In genomic region chr16:23131436-23131835, GRCh38 we compare ENCODE assay signal across 20 cellular contexts. TPM values are rescaled to one million over a fixed set of nuclear protein-coding genes. Genes with fewer than 3 reads are reported as not detected.
A peak's percentile ranks its signal among the peaks of the same experiment; 100 is the strongest.
DNase-seq lines count a peak whose midpoint lies in the region; TF ChIP-seq lines count a peak whose summit lies in the region.
"Had no signal": no experiment of that assay in that cellular context is flagged by ENCODE, and none has a peak within 500 bp of the region (broad histone marks: within the 10 kb centered on the region; RNA-seq: fewer than 3 reads in every experiment).

No MANE protein-coding gene starts in this region.

- H3K36me3 ChIP-seq in ectodermal cell (ENCODE audit: control insufficient read depth, insufficient read depth, low read length) (no peaks in the 10 kb centered on the region), tibial artery (no peaks in the 10 kb centered on the region)

- H3K4me1 Mint-ChIP-seq in neural crest cell: peaks cover 33% of the 10 kb centered on the region
- H3K4me1 Mint-ChIP-seq: stimulated activated memory B cell treated with anti-CD40 and anti-IgM and Interleukin-4, amounts not matched to agents 10 μg/mL and 1 μg/mL and 100 μg/mL, for 72 hours had no signal

- POLR2A ChIA-PET in GM10248 (lab: Yijun Ruan, JAX): no interaction called here

- H3K4me1 ChIP-seq in ectodermal cell (ENCODE audit: control insufficient read depth, insufficient read depth, low read length) (peaks cover 10% of the 10 kb centered on the region), tibial artery (peaks cover 0 to 51% (median 7%) of the 10 kb centered on the region in 4 donors)

- intact Hi-C loops in tibial artery (cut with DNase I; ENCODE audit: low total_unique reads): no loop called here

- TF ChIP-seq CTCF in neural crest cell (conservative IDR thresholded peaks at IDR 0.05) (no peak), tibial artery (IDR thresholded peaks at IDR 0.05) (no peak), GM10248 (IDR thresholded peaks at IDR 0.05; ENCODE audit: control extremely low read depth, extremely low read depth, low read depth, missing control alignments) (no peak)

- peak; percentile 12 for DNase-seq in NCI-H748 (lab: John Stamatoyannopoulos, UW; ENCODE audit: unreplicated experiment)
- DNase-seq in NCI-H748 treated with DMSO at 0.1 percent for 48 hours (lab: John Stamatoyannopoulos, UW): no peak
- DNase-seq in neural crest cell (ENCODE audit: low read depth, low spot score): no peak
- DNase-seq in tibial artery: no peak
- DNase-seq in GM10248 (ENCODE audit: extremely low spot score): no peak
- no peak for DNase-seq in DMS114 treated with DMSO at 0.1 percent for 48 hours (lab: John Stamatoyannopoulos, UW; ENCODE audit: unreplicated experiment)
- no peak for DNase-seq in stimulated activated CD4-positive, alpha-beta T cell treated with anti-CD3 and anti-CD28 coated beads, Interleukin-12 subunit alpha, Interleukin-12 subunit beta, amount 100 ng/mL, for 4 hours
- DNase-seq: cerebellar nuclear complex; KG1; NCI-H1436 treated with DMSO at 0.1 percent for 48 hours; NCI-H82; RPMI8226; stimulated activated CD4-positive, alpha-beta T cell treated with anti-CD3 and anti-CD28 coated beads, Interleukin-4, amount 100 ng/mL, for 4 hours had no signal

- H3K27ac ChIP-seq in ectodermal cell (ENCODE audit: insufficient read depth, low read depth, low read length, poor library complexity, severe bottlenecking) (peak overlapping the region; percentile 53), tibial artery (peak overlapping the region; percentile 64 to 76)

- peak overlapping the region; percentile 94 for H3K27ac Mint-ChIP-seq in neural crest cell (ENCODE audit: unreplicated experiment)
- H3K27ac Mint-ChIP-seq: activated naive CD8-positive, alpha-beta T cell; stimulated activated memory B cell treated with anti-CD40 and anti-IgM and Interleukin-4, amounts not matched to agents 10 μg/mL and 1 μg/mL and 100 μg/mL, for 72 hours had no signal

- CTCF ChIA-PET in GM10248 (lab: Yijun Ruan, JAX): interaction anchor here (1.3 to 1.5 kb wide), 2 partner anchors 11 to 15 kb away, joined by 3 to 4 read pairs; no protein-coding TSS in a partner anchor

- peak overlapping the region; percentile 54 for H3K4me3 Mint-ChIP-seq in neural crest cell
- H3K4me3 Mint-ChIP-seq: activated naive CD8-positive, alpha-beta T cell; stimulated activated memory B cell treated with anti-CD40 and anti-IgM and Interleukin-4, amounts not matched to agents 10 μg/mL and 1 μg/mL and 100 μg/mL, for 72 hours had no signal

- no peaks in the 10 kb centered on the region for H3K27me3 ChIP-seq in ectodermal cell (ENCODE audit: control insufficient read depth, insufficient read depth, low read length, poor library complexity, severe bottlenecking)
- H3K27me3 ChIP-seq in tibial artery: no peaks in the 10 kb centered on the region

- H3K9me3 ChIP-seq in ectodermal cell (ENCODE audit: control insufficient read depth, low read length) (no peaks in the 10 kb centered on the region), tibial artery (no peaks in the 10 kb centered on the region)

- H3K36me3 Mint-ChIP-seq in neural crest cell (ENCODE audit: low read depth): no peaks in the 10 kb centered on the region

- 95 to 100% methylated on average over 1 of the region's 1 CpG for WGBS in ectodermal cell, 2 experiments

- H3K4me3 ChIP-seq in ectodermal cell (ENCODE audit: insufficient read depth, low read depth, low read length) (no peak overlapping the region), tibial artery (no peak overlapping the region)

- H3K27me3 Mint-ChIP-seq in neural crest cell (ENCODE audit: low read depth): no peaks in the 10 kb centered on the region
- H3K27me3 Mint-ChIP-seq: activated naive CD8-positive, alpha-beta T cell; stimulated activated memory B cell treated with anti-CD40 and anti-IgM and Interleukin-4, amounts not matched to agents 10 μg/mL and 1 μg/mL and 100 μg/mL, for 72 hours had no signal

- H3K9me3 Mint-ChIP-seq in neural crest cell: no peaks in the 10 kb centered on the region
- H3K9me3 Mint-ChIP-seq: stimulated activated memory B cell treated with anti-CD40 and anti-IgM and Interleukin-4, amounts not matched to agents 10 μg/mL and 1 μg/mL and 100 μg/mL, for 72 hours had no signal

RNA-seq across cellular contexts. Expression of gene USP31, which starts 17.8 kb away (rescaled TPM):
- 8.7 TPM for polyA plus RNA-seq in ectodermal cell (2013, experiment 1 of 4)
- polyA plus RNA-seq in ectodermal cell (2013, experiment 2 of 4): 7.3 TPM
- polyA plus RNA-seq in ectodermal cell (2013, experiment 3 of 4): 4.6 TPM
- polyA plus RNA-seq in ectodermal cell (2013, experiment 4 of 4): 4.9 TPM
- 13.7 and 15.2 TPM in 2 replicates for total RNA-seq in neural crest cell

RNA-seq across cellular contexts. Expression of gene SCNN1G, which starts 51.1 kb away (rescaled TPM):
- not detected for polyA plus RNA-seq in ectodermal cell (2013, experiment 1 of 4)
- not detected for polyA plus RNA-seq in ectodermal cell (2013, experiment 2 of 4)
- not detected for polyA plus RNA-seq in ectodermal cell (2013, experiment 3 of 4)
- not detected for polyA plus RNA-seq in ectodermal cell (2013, experiment 4 of 4)
- total RNA-seq in neural crest cell: not detected in 2 replicates
- total RNA-seq: H4; mononuclear cell; pulmonary artery endothelial cell; T-helper 2 cell treated with Interferon-gamma antibody and Interleukin-4, amounts not matched to agents 100 ng/mL and 5 ng/mL, for 36 hours had no signal
